8 cellular contexts compared by ENCODE assay signal in the genomic region with DNA sequence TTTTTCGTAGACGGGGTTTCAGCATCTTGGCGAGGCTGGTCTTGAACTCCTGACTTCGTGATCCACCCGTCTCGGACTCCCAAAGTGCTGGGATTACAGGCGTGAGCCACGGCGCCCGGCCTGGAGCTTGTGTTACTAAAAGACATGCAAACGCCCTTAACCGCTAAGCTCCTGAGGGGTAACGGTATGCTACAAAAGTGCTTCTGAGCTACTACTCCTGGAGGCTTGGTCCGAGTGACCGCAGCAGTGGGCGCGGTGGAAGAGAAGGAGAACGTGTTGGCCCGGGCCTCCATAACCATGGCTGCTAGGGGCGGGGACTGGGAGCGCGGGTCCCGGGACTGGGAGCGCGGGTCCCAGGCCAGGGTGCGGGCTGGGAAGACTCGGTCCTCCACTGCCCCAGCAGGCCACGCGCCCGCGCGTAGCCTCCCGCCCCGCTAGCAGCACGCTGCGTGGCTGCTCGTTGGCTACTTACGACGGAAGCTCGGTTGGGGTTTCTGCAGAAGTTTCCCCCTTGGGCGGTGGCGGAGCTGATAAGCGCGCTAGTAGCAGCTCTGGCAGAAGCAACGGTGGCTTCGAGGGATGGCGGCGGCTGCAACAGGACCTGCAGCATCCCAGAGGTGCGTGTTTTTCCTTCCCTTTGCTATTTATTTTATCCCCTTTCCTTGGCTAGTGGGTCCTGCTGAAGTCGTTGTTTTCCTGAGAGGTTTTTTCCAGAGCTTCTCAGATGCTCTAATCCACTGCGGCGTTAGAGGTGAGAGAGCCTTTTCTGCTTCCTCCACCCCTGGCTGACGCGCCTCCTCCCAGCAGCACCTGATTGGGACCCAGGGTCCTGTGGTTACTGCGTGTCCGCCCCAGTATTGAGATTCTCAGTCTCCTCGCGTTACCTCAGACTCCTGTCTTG.
DNase-seq lines count a peak whose midpoint lies in the region; ATAC-seq and TF ChIP-seq lines count a peak whose summit lies in the region.

No MANE protein-coding gene starts in this region.

- H3K9me3 ChIP-seq in RWPE2 (ENCODE audit: severe bottlenecking): no peaks in the 10 kb centered on the region

- no peaks in the 10 kb centered on the region for H3K9me3 Mint-ChIP-seq in IgD-negative memory B cell
- no peaks in the 10 kb centered on the region for H3K9me3 Mint-ChIP-seq in natural killer cell

- H3K4me1 ChIP-seq in RWPE2 (ENCODE audit: insufficient read depth, poor library complexity, severe bottlenecking): no peaks in the 10 kb centered on the region

- no peaks in the 10 kb centered on the region for H3K36me3 ChIP-seq in RWPE2 (ENCODE audit: low read depth)

- H3K4me3 ChIP-seq in RWPE2 (ENCODE audit: severe bottlenecking): peak overlapping the region; percentile 43
- H3K4me3 ChIP-seq in fibroblast of pulmonary artery (replicated peaks; ENCODE audit: low read depth, low read length): peak overlapping the region; percentile 63

- DNase-seq in G401 (ENCODE audit: low spot score) (peak; percentile 94), RWPE2 (ENCODE audit: low spot score) (peak; percentile 80), fibroblast of pulmonary artery (ENCODE audit: low read depth) (peak; percentile 73), natural killer cell (peak; percentile 71)
- peak; percentile 88 for DNase-seq in activated effector memory CD4-positive, alpha-beta T cell treated with anti-CD3 and anti-CD28 coated beads, Interleukin-2, amount 50 U/mL, for 16 hours
- DNase-seq in stimulated activated CD8-positive, alpha-beta memory T cell treated with anti-CD3 and anti-CD28 coated beads, Interleukin-7, amount 100 ng/mL, for 48 hours (ENCODE audit: extremely low read depth in 1 of 2, low read depth in 1 of 2): peak; percentile 59 to 65

- in situ Hi-C loops in G401 (cut with HindIII; ENCODE audit: low sequenced_read_pairs): no loop called here

- H3K36me3 Mint-ChIP-seq in IgD-negative memory B cell (peaks cover 3% of the 10 kb centered on the region), natural killer cell (no peaks in the 10 kb centered on the region)

- H3K27ac Mint-ChIP-seq in IgD-negative memory B cell: peak overlapping the region; percentile 84 to 96 (median 96)
- H3K27ac Mint-ChIP-seq in natural killer cell: peak overlapping the region; percentile 81 to 89

- no peak for TF ChIP-seq CTCF in RWPE2 (IDR thresholded peaks at IDR 0.05; ENCODE audit: poor library complexity, severe bottlenecking)
- no peak for TF ChIP-seq CTCF in fibroblast of pulmonary artery (IDR thresholded peaks at IDR 0.05; ENCODE audit: low read length, missing control alignments)
- no peak for TF ChIP-seq CTCF in natural killer cell (IDR thresholded peaks at IDR 0.05)

- H3K27ac ChIP-seq in RWPE2 (ENCODE audit: poor library complexity, severe bottlenecking): peak overlapping the region; percentile 61

- intact Hi-C loops in natural killer cell (cut with micrococcal nuclease): no loop called here

- H3K27me3 Mint-ChIP-seq in IgD-negative memory B cell (no peaks in the 10 kb centered on the region), natural killer cell (ENCODE audit: low read depth in 2 of 2) (peaks cover 0 to 5% of the 10 kb centered on the region in 2 donors)

- H3K4me3 Mint-ChIP-seq in IgD-negative memory B cell: peak overlapping the region; percentile 96 to 99 (median 97)
- peak overlapping the region; percentile 96 for H3K4me3 Mint-ChIP-seq in natural killer cell

- H3K4me1 Mint-ChIP-seq in IgD-negative memory B cell: peaks cover 8 to 19% (median 13%) of the 10 kb centered on the region in 3 donors
- peaks cover 16 to 27% of the 10 kb centered on the region in 2 donors for H3K4me1 Mint-ChIP-seq in natural killer cell

- no peaks in the 10 kb centered on the region for H3K27me3 ChIP-seq in RWPE2 (ENCODE audit: insufficient read depth, poor library complexity, severe bottlenecking)

- ATAC-seq in RWPE2 (ENCODE audit: low read depth) (peak; percentile 92), natural killer cell (peak; percentile 94 to 97 (median 95)), HG03378 (IDR thresholded peaks at IDR 0.05; ENCODE audit: unreplicated experiment) (no peak)
